17 cellular contexts compared by ENCODE assay signal in the genomic region with DNA sequence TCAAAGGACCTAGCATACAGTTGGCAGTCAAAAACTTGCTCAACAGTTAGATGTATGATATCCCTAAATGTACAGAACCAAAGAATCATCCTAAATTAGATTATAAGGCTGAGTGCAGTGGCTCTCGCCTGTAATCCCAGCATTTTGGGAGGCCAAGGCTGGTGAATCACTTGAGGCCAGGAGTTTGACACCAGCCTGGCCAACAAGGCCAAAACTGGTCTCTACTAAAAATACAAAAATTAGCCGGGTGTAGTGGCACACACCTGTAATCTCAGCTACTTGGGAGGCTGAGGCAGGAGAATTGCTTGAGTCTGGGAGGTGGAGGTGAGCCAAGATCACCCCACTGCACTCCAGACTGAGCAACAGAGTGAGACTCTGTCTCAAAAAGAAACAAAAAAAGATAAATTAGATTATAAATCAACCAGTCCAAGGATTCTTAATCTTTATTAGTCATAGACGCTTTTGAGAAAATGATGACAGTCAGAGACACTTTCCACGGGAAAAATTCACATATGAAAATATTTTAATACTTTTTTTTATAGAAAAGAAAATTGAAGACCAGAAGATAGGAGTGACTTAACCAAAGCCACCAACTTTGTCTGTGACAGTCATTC.
DNase-seq lines count a peak whose midpoint lies in the region; ATAC-seq lines count a peak whose summit lies in the region.
"Had no signal": no experiment of that assay in that cellular context is flagged by ENCODE, and none has a peak within 500 bp of the region (broad histone marks: within the 10 kb centered on the region; RNA-seq: fewer than 3 reads in every experiment).

No MANE protein-coding gene starts in this region.

- DNase-seq in T-helper 2 cell treated with Interferon-gamma antibody and Interleukin-4, amounts not matched to agents 5 μg/mL and 100 μg/mL, for 36 hours (ENCODE audit: low spot score): peak; percentile 7
- no peak for DNase-seq in T-helper 2 cell
- no peak for DNase-seq in activated naive CD4-positive, alpha-beta T cell treated with anti-CD3 and anti-CD28 coated beads, Interleukin-2, amount 50 U/mL, for 72 hours (ENCODE audit: low spot score in 2 of 2)
- DNase-seq in activated naive CD4-positive, alpha-beta T cell treated with anti-CD3 and anti-CD28 coated beads, Interleukin-2, amount 50 U/mL, for 16 hours: no peak
- DNase-seq in activated naive CD8-positive, alpha-beta T cell treated with anti-CD3 and anti-CD28 coated beads for 36 hours: no peak
- DNase-seq in stimulated activated naive CD8-positive, alpha-beta T cell treated with anti-CD3 and anti-CD28 coated beads, Interleukin-15, amount 100 ng/mL, for 72 hours: no peak
- no peak for DNase-seq in sciatic nerve (ENCODE audit: low spot score)
- DNase-seq: 8988T, COR-L47, DMS153, H7, NCI-H187 treated with DMSO at 0.1 percent for 48 hours, NCI-H2171, NCI-H446 treated with DMSO at 0.1 percent for 48 hours, NCI-H748 treated with DMSO at 0.1 percent for 48 hours had no signal

- peaks cover 23% of the 10 kb centered on the region for H3K36me3 Mint-ChIP-seq in T-helper 2 cell treated with Interferon-gamma antibody and Interleukin-4, amounts not matched to agents 5 μg/mL and 100 μg/mL, for 36 hours (ENCODE audit: low read depth)
- peaks cover 5 to 11% of the 10 kb centered on the region in 2 donors for H3K36me3 Mint-ChIP-seq in activated naive CD4-positive, alpha-beta T cell treated with anti-CD3 and anti-CD28 coated beads, Interleukin-2, amount 50 U/mL, for 72 hours
- no peaks in the 10 kb centered on the region for H3K36me3 Mint-ChIP-seq in activated naive CD8-positive, alpha-beta T cell treated with anti-CD3 and anti-CD28 coated beads for 36 hours

- H3K27me3 Mint-ChIP-seq in T-helper 2 cell treated with Interferon-gamma antibody and Interleukin-4, amounts not matched to agents 5 μg/mL and 100 μg/mL, for 36 hours (ENCODE audit: low read depth): peaks cover 8% of the 10 kb centered on the region
- peaks cover 16% of the 10 kb centered on the region for H3K27me3 Mint-ChIP-seq in activated naive CD8-positive, alpha-beta T cell treated with anti-CD3 and anti-CD28 coated beads for 36 hours
- H3K27me3 Mint-ChIP-seq in stimulated activated naive CD8-positive, alpha-beta T cell treated with anti-CD3 and anti-CD28 coated beads, Interleukin-15, amount 100 ng/mL, for 72 hours: peaks cover 37% of the 10 kb centered on the region

- peak; percentile 29 to 47 for ATAC-seq in activated naive CD4-positive, alpha-beta T cell treated with anti-CD3 and anti-CD28 coated beads, Interleukin-2, amount 50 U/mL, for 72 hours
- peak; percentile 3 for ATAC-seq in stimulated activated naive CD8-positive, alpha-beta T cell treated with anti-CD3 and anti-CD28 coated beads, Interleukin-15, amount 100 ng/mL, for 72 hours
- ATAC-seq in sciatic nerve: no peak
- no peak for ATAC-seq in GM19463 (IDR thresholded peaks at IDR 0.05; ENCODE audit: unreplicated experiment)
- ATAC-seq: Panc1 had no signal

- H3K9me3 Mint-ChIP-seq in T-helper 2 cell treated with Interferon-gamma antibody and Interleukin-4, amounts not matched to agents 5 μg/mL and 100 μg/mL, for 36 hours: peaks cover 16% of the 10 kb centered on the region
- H3K9me3 Mint-ChIP-seq in activated naive CD4-positive, alpha-beta T cell treated with anti-CD3 and anti-CD28 coated beads, Interleukin-2, amount 50 U/mL, for 72 hours: peaks cover 5 to 6% of the 10 kb centered on the region in 2 donors
- H3K9me3 Mint-ChIP-seq in activated naive CD8-positive, alpha-beta T cell treated with anti-CD3 and anti-CD28 coated beads for 36 hours: peaks cover 5% of the 10 kb centered on the region
- H3K9me3 Mint-ChIP-seq in stimulated activated naive CD8-positive, alpha-beta T cell treated with anti-CD3 and anti-CD28 coated beads, Interleukin-15, amount 100 ng/mL, for 72 hours: peaks cover 0 to 8% of the 10 kb centered on the region in 2 donors

- H3K4me1 Mint-ChIP-seq in T-helper 2 cell treated with Interferon-gamma antibody and Interleukin-4, amounts not matched to agents 5 μg/mL and 100 μg/mL, for 36 hours (ENCODE audit: low read depth): peaks cover 68% of the 10 kb centered on the region
- peaks cover 19% of the 10 kb centered on the region for H3K4me1 Mint-ChIP-seq in activated naive CD8-positive, alpha-beta T cell treated with anti-CD3 and anti-CD28 coated beads for 36 hours
- H3K4me1 Mint-ChIP-seq in stimulated activated naive CD8-positive, alpha-beta T cell treated with anti-CD3 and anti-CD28 coated beads, Interleukin-15, amount 100 ng/mL, for 72 hours: peaks cover 28% of the 10 kb centered on the region

- H3K27ac Mint-ChIP-seq in T-helper 2 cell treated with Interferon-gamma antibody and Interleukin-4, amounts not matched to agents 5 μg/mL and 100 μg/mL, for 36 hours: peak overlapping the region; percentile 88
- peak overlapping the region in 1 of 2 donors; percentile 54 for H3K27ac Mint-ChIP-seq in activated naive CD4-positive, alpha-beta T cell treated with anti-CD3 and anti-CD28 coated beads, Interleukin-2, amount 50 U/mL, for 72 hours
- peak overlapping the region; percentile 65 for H3K27ac Mint-ChIP-seq in activated naive CD8-positive, alpha-beta T cell treated with anti-CD3 and anti-CD28 coated beads for 36 hours
- no peak overlapping the region for H3K27ac Mint-ChIP-seq in stimulated activated naive CD8-positive, alpha-beta T cell treated with anti-CD3 and anti-CD28 coated beads, Interleukin-15, amount 100 ng/mL, for 72 hours

- intact Hi-C loops in sciatic nerve (cut with DNase I): no loop called here

- peak overlapping the region; percentile 32 for H3K4me3 Mint-ChIP-seq in T-helper 2 cell treated with Interferon-gamma antibody and Interleukin-4, amounts not matched to agents 5 μg/mL and 100 μg/mL, for 36 hours
- no peak overlapping the region for H3K4me3 Mint-ChIP-seq in activated naive CD8-positive, alpha-beta T cell treated with anti-CD3 and anti-CD28 coated beads for 36 hours
- no peak overlapping the region for H3K4me3 Mint-ChIP-seq in stimulated activated naive CD8-positive, alpha-beta T cell treated with anti-CD3 and anti-CD28 coated beads, Interleukin-15, amount 100 ng/mL, for 72 hours

Comparison
In these comparisons a context has a peak if more than half of its experiments do, and no peak if none do; other contexts are left out.
1. H3K27ac Mint-ChIP-seq: peak in T-helper 2 cell treated with Interferon-gamma antibody and Interleukin-4, amounts not matched to agents 5 μg/mL and 100 μg/mL, for 36 hours (single experiment) and activated naive CD8-positive, alpha-beta T cell treated with anti-CD3 and anti-CD28 coated beads for 36 hours (single experiment); none in stimulated activated naive CD8-positive, alpha-beta T cell treated with anti-CD3 and anti-CD28 coated beads, Interleukin-15, amount 100 ng/mL, for 72 hours (0 of 2).
2. ATAC-seq: peak in activated naive CD4-positive, alpha-beta T cell treated with anti-CD3 and anti-CD28 coated beads, Interleukin-2, amount 50 U/mL, for 72 hours (2 of 2) and stimulated activated naive CD8-positive, alpha-beta T cell treated with anti-CD3 and anti-CD28 coated beads, Interleukin-15, amount 100 ng/mL, for 72 hours (single experiment); none in sciatic nerve (single experiment) and GM19463 (single experiment).